ENCODE assay signal across 13 cellular contexts in genomic region chr1:209412566-209412965, GRCh38.
"Had no signal": no experiment of that assay in that cellular context is flagged by ENCODE, and none has a peak within 500 bp of the region (broad histone marks: within the 10 kb centered on the region; RNA-seq: fewer than 3 reads in every experiment).

No MANE protein-coding gene starts in this region.

- H3K4me1 ChIP-seq: colonic mucosa, testis had no signal

- H3K36me3 ChIP-seq: cardiac muscle cell, colonic mucosa, spleen had no signal

- H3K4me3 ChIP-seq: cardiac muscle cell, colonic mucosa, spleen, testis had no signal

- H3K27ac ChIP-seq: cardiac muscle cell, colonic mucosa, testis had no signal

- H3K9me3 ChIP-seq: colonic mucosa, spleen, testis had no signal

- DNase-seq: activated CD4-positive, CD25-positive, alpha-beta regulatory T cell treated with anti-CD3 and anti-CD28 coated beads, Interleukin-2, amount 50 U/mL, for 72 hours; activated naive CD4-positive, alpha-beta T cell treated with anti-CD3 and anti-CD28 coated beads for 36 hours; colonic mucosa; glutamatergic neuron; hypothalamus; nucleus accumbens; posterior cingulate gyrus; right cardiac atrium; spleen; T-cell; T1000; testis had no signal

- H3K27me3 ChIP-seq: cardiac muscle cell, colonic mucosa, testis had no signal
